24 cellular contexts compared by ENCODE assay signal in the genomic region with DNA sequence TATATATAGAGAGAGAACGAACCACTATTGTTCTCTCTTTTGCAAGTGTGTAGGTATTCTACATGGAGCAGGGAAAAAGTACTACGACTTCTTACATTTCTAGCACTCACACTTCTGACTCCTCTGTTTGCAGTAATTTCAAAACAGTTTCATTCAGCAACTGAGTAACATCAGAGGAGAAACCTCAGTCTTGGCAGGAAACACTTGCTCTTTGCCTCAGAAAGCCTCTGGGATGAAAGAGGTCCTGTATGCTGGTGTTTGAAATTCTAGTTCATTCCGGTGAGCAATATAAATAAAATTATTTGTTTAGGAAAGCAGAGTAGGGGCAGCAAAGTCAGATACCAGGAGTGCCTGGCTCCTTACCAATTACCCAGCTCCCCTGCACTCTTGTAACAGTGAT.
DNase-seq lines count a peak whose midpoint lies in the region; ATAC-seq and TF ChIP-seq lines count a peak whose summit lies in the region.
"Had no signal": no experiment of that assay in that cellular context is flagged by ENCODE, and none has a peak within 500 bp of the region (broad histone marks: within the 10 kb centered on the region; RNA-seq: fewer than 3 reads in every experiment).

No MANE protein-coding gene starts in this region.

- no peaks in the 10 kb centered on the region for H3K9me2 ChIP-seq in PC-3 (replicated peaks; ENCODE audit: low read length)

- peak overlapping the region; percentile 88 for H3K27ac ChIP-seq in PC-3 (ENCODE audit: low read length)
- H3K27ac ChIP-seq: ascending aorta, esophagus squamous epithelium, heart right ventricle, skin epidermis, suprapubic skin had no signal

- TF ChIP-seq CTCF in PC-3 (conservative IDR thresholded peaks at IDR 0.05; ENCODE audit: low read depth, low read length): no peak
- TF ChIP-seq CTCF in epithelial cell of esophagus (IDR thresholded peaks at IDR 0.05; ENCODE audit: insufficient read depth, low read depth, low read length, missing control alignments): no peak

- H2AFZ ChIP-seq in PC-3 (ENCODE audit: low read length): 0 out of 2 replicates have a peak overlapping the region, but pooled peaks have one; percentile 13

- no peaks in the 10 kb centered on the region for H3K79me2 ChIP-seq in PC-3 (ENCODE audit: low read length)

- H3K4me3 ChIP-seq in PC-3 (ENCODE audit: low read length): peak overlapping the region; percentile 21; the same call in 1 of the 2 replicates
- H3K4me3 ChIP-seq in epithelial cell of esophagus (ENCODE audit: low read length): no peak overlapping the region
- H3K4me3 ChIP-seq: ascending aorta, esophagus squamous epithelium, heart right ventricle, skin epidermis, suprapubic skin had no signal

- H3K9me3 ChIP-seq in PC-3 (ENCODE audit: low read length): no peaks in the 10 kb centered on the region
- H3K9me3 ChIP-seq: ascending aorta, esophagus squamous epithelium, suprapubic skin had no signal

- peak; percentile 90 for ATAC-seq in PC-3
- ATAC-seq: activated T-cell treated with anti-CD3 and anti-CD28 coated beads, Interleukin-2, amount 50 U/mL, for 72 hours; effector memory CD8-positive, alpha-beta T cell; HCT116; left colon; natural killer cell treated with Interleukin-12 subunit alpha and Interleukin-12 subunit beta and Interleukin-15 and Interleukin-18, amount 100 ng/mL, for 72 hours had no signal

- intact Hi-C loops in PC-3 (cut with micrococcal nuclease) (loop anchor here (1.0 to 5.0 kb wide), 3 partner anchors 15 to 331 kb away; no protein-coding TSS in a partner anchor), posterior cingulate gyrus (cut with DNase I) (no loop called here)

- CTCF ChIA-PET in PC-3 (lab: Charles Lee): no interaction called here

- peak; percentile 5 for DNase-seq in AG08395 (ENCODE audit: low spot score)
- peak; percentile 80 for DNase-seq in PC-3
- peak; percentile 3 for DNase-seq in epithelial cell of esophagus (ENCODE audit: low read depth)
- peak; percentile 13 for DNase-seq in midbrain (lab: John Stamatoyannopoulos, UW)
- DNase-seq in posterior cingulate gyrus: no peak
- no peak for DNase-seq in T1000 (lab: John Stamatoyannopoulos, UW)
- no peak for DNase-seq in NCI-H128 (lab: John Stamatoyannopoulos, UW; ENCODE audit: unreplicated experiment)
- DNase-seq in NCI-H2196 (lab: John Stamatoyannopoulos, UW; ENCODE audit: unreplicated experiment): no peak
- DNase-seq: activated CD4-positive, alpha-beta T cell treated with anti-CD3 and anti-CD28 coated beads for 48 hours; activated T-cell treated with anti-CD3 and anti-CD28 coated beads, Interleukin-2, amount 50 U/mL, for 72 hours; CD4-positive, CD25-positive, alpha-beta regulatory T cell; DMS 273 treated with DMSO at 0.1 percent for 48 hours; effector memory CD8-positive, alpha-beta T cell; esophagus squamous epithelium; heart right ventricle; left colon; NCI-H1105; NCI-H526; stimulated activated CD4-positive, alpha-beta T cell treated with anti-CD3 and anti-CD28 coated beads, Interleukin-1b, Interleukin-23, amount 100 ng/mL, for 48 hours had no signal

- H3K4me1 ChIP-seq in PC-3 (ENCODE audit: insufficient read depth, low read length): peaks cover 33% of the 10 kb centered on the region
- H3K4me1 ChIP-seq: ascending aorta, esophagus squamous epithelium, heart right ventricle, suprapubic skin had no signal

- no peaks in the 10 kb centered on the region for H4K20me1 ChIP-seq in PC-3 (ENCODE audit: low read length)

- peaks cover 4% of the 10 kb centered on the region for H3F3A ChIP-seq in PC-3 (ENCODE audit: low read length, unreplicated experiment)

- BruUV-seq in PC-3 (replicated peaks; lab: Mats Ljungman, UMichigan): no TSS peak

- H3K36me3 ChIP-seq in PC-3 (ENCODE audit: low read depth, low read length): no peaks in the 10 kb centered on the region
- H3K36me3 ChIP-seq: ascending aorta, esophagus squamous epithelium, heart right ventricle, suprapubic skin had no signal

- peak overlapping the region; percentile 74 for H3K4me2 ChIP-seq in PC-3 (ENCODE audit: low read length)

- no peaks in the 10 kb centered on the region for H3K27me3 ChIP-seq in PC-3 (ENCODE audit: low read length)
- H3K27me3 ChIP-seq: ascending aorta, esophagus squamous epithelium, heart right ventricle, suprapubic skin had no signal

- POLR2A ChIA-PET in PC-3 (lab: Charles Lee; ENCODE audit: unreplicated experiment): no interaction called here

- H3K9ac ChIP-seq in PC-3 (ENCODE audit: low read length): peak overlapping the region; percentile 61

Comparison
In these comparisons a context has a peak if more than half of its experiments do, and no peak if none do; other contexts are left out.
1. DNase-seq: peak in AG08395 (single experiment), PC-3 (single experiment), epithelial cell of esophagus (single experiment) and midbrain (single experiment); none in posterior cingulate gyrus (0 of 10), T1000 (single experiment), NCI-H128 (single experiment) and NCI-H2196 (single experiment).